10 cellular contexts compared by ENCODE assay signal in genomic region chr6:90425161-90425641, GRCh38.
DNase-seq lines count a peak whose midpoint lies in the region; ATAC-seq and TF ChIP-seq lines count a peak whose summit lies in the region.
"Had no signal": no experiment of that assay in that cellular context is flagged by ENCODE, and none has a peak within 500 bp of the region (broad histone marks: within the 10 kb centered on the region; RNA-seq: fewer than 3 reads in every experiment).

No MANE protein-coding gene starts in this region.

- peak overlapping the region; percentile 94 for H3K27ac Mint-ChIP-seq in activated CD4-positive, alpha-beta T cell treated with anti-CD3 and anti-CD28 coated beads for 36 hours
- peak overlapping the region in 1 of 7 donors; percentile 7 for H3K27ac Mint-ChIP-seq in CD14-positive monocyte
- H3K27ac Mint-ChIP-seq: nephron progenitor cell had no signal

- no peaks in the 10 kb centered on the region for H3K27me3 ChIP-seq in spleen (replicated peaks in 1 of 7)
- H3K27me3 ChIP-seq in right cardiac atrium (ENCODE audit: control insufficient read depth, insufficient read depth) = no peaks in the 10 kb centered on the region

- CTCF ChIA-PET in activated CD4-positive, alpha-beta T cell treated with anti-CD3 and anti-CD28 coated beads for 36 hours (lab: Charles Lee) = interaction anchor here (0.6 to 4.1 kb wide), 18 partner anchors 9 to 151 kb away, joined by 3 to 46 read pairs (median 6); no protein-coding TSS in a partner anchor

- peaks cover 22% of the 10 kb centered on the region for H3K36me3 Mint-ChIP-seq in activated CD4-positive, alpha-beta T cell treated with anti-CD3 and anti-CD28 coated beads for 36 hours (ENCODE audit: low read depth)
- no peaks in the 10 kb centered on the region for H3K36me3 Mint-ChIP-seq in CD14-positive monocyte

- peaks cover 34% of the 10 kb centered on the region for H3K4me1 Mint-ChIP-seq in activated CD4-positive, alpha-beta T cell treated with anti-CD3 and anti-CD28 coated beads for 36 hours
- no peaks in the 10 kb centered on the region for H3K4me1 Mint-ChIP-seq in CD14-positive monocyte
- H3K4me1 Mint-ChIP-seq: nephron progenitor cell had no signal

- POLR2A ChIA-PET in activated CD4-positive, alpha-beta T cell treated with anti-CD3 and anti-CD28 coated beads for 36 hours (lab: Charles Lee) = interaction anchor here (0.6 to 2.6 kb wide), 14 partner anchors 11 to 463 kb away, joined by 3 to 16 read pairs (median 5); no protein-coding TSS in a partner anchor

- H3K27me3 Mint-ChIP-seq in activated CD4-positive, alpha-beta T cell treated with anti-CD3 and anti-CD28 coated beads for 36 hours = no peaks in the 10 kb centered on the region
- H3K27me3 Mint-ChIP-seq in CD14-positive monocyte (ENCODE audit: low read depth in 3 of 3) = peaks cover 0 to 4% (median 1%) of the 10 kb centered on the region in 3 donors

- H3K4me3 Mint-ChIP-seq in activated CD4-positive, alpha-beta T cell treated with anti-CD3 and anti-CD28 coated beads for 36 hours = peak overlapping the region; percentile 49
- H3K4me3 Mint-ChIP-seq in CD14-positive monocyte = peak overlapping the region in 1 of 2 donors; percentile 4
- H3K4me3 Mint-ChIP-seq: nephron progenitor cell had no signal

- ATAC-seq in activated CD4-positive, alpha-beta T cell treated with anti-CD3 and anti-CD28 coated beads for 36 hours = peak; percentile 93
- ATAC-seq in HG02623 (IDR thresholded peaks at IDR 0.05; ENCODE audit: unreplicated experiment) (peak; percentile 96), right cardiac atrium (no peak)

- H3K9me3 Mint-ChIP-seq in activated CD4-positive, alpha-beta T cell treated with anti-CD3 and anti-CD28 coated beads for 36 hours (ENCODE audit: low read depth) = peaks cover 14% of the 10 kb centered on the region
- peaks cover 4 to 17% (median 8%) of the 10 kb centered on the region in 7 donors for H3K9me3 Mint-ChIP-seq in CD14-positive monocyte

- H3K27ac ChIP-seq in KOPT-K1 (ENCODE audit: low read depth, low read length, poor library complexity, severe bottlenecking) = peak overlapping the region; percentile 82
- peak overlapping the region in 6 of 8 donors; percentile 4 to 65 (median 48) for H3K27ac ChIP-seq in spleen
- H3K27ac ChIP-seq in right cardiac atrium (ENCODE audit: low read length) = no peak overlapping the region

- TF ChIP-seq CTCF in spleen (IDR thresholded peaks at IDR 0.05 in 8 of 11, conservative IDR thresholded peaks at IDR 0.05 in 3 of 11) = no peak
- TF ChIP-seq CTCF in CD14-positive monocyte (IDR thresholded peaks at IDR 0.05) = no peak

- WGBS in spleen, 5 donors = 51 to 61% (median 55%) methylated on average over 5 of the region's 5 CpGs
- WGBS in right cardiac atrium = 89% methylated on average over 5 of the region's 5 CpGs

- H3K9me3 ChIP-seq in KOPT-K1 (ENCODE audit: insufficient read depth, low read length, poor library complexity, severe bottlenecking) (peaks cover 13% of the 10 kb centered on the region), spleen (peaks cover 0 to 25% (median 17%) of the 10 kb centered on the region in 8 donors), right cardiac atrium (ENCODE audit: control insufficient read depth, low read length) (no peaks in the 10 kb centered on the region)
- H3K9me3 ChIP-seq: HAP-1 had no signal

- peak; percentile 34 for DNase-seq in activated CD4-positive, alpha-beta T cell treated with anti-CD3 and anti-CD28 coated beads for 36 hours
- DNase-seq in activated CD4-positive, alpha-beta T cell treated with anti-CD3 and anti-CD28 coated beads, Interleukin-2, amount 50 U/mL, for 1 hour = no peak
- no peak for DNase-seq in spleen
- DNase-seq in effector CD4-positive, alpha-beta T cell = no peak
- DNase-seq in right cardiac atrium = no peak
- DNase-seq in CD14-positive monocyte (ENCODE audit: low spot score) = no peak
- DNase-seq: nephron progenitor cell had no signal

- no peak for TF ChIP-seq POLR2A in spleen (IDR thresholded peaks at IDR 0.05)

- H3K4me3 ChIP-seq in spleen (peak overlapping the region in 2 of 8 donors; percentile 3 to 31), right cardiac atrium (ENCODE audit: low read length) (no peak overlapping the region)
- H3K4me3 ChIP-seq: HAP-1 had no signal

- intact Hi-C loops in activated CD4-positive, alpha-beta T cell treated with anti-CD3 and anti-CD28 coated beads for 36 hours (cut with DNase I, micrococcal nuclease) = loop anchor here (1.0 to 2.0 kb wide), 10 partner anchors 14 to 141 kb away; partner anchors contain the start of gene BACH2 (in 1 of the 2)
- intact Hi-C loops in spleen (cut with DNase I; ENCODE audit: low total_unique reads) = no loop called here
- intact Hi-C loops in right cardiac atrium (cut with DNase I) = no loop called here
- intact Hi-C loops in CD14-positive monocyte (cut with micrococcal nuclease) = no loop called here

- H3K36me3 ChIP-seq in KOPT-K1 (ENCODE audit: insufficient read depth, low read length) (no peaks in the 10 kb centered on the region), spleen (no peaks in the 10 kb centered on the region)
- H3K36me3 ChIP-seq: HAP-1 had no signal

- H3K4me1 ChIP-seq in spleen (peaks cover 0 to 11% (median 0%) of the 10 kb centered on the region in 6 donors), right cardiac atrium (ENCODE audit: control insufficient read depth, insufficient read depth, low read length) (peaks cover 2% of the 10 kb centered on the region)
- H3K4me1 ChIP-seq: HAP-1 had no signal

Comparison
In these comparisons a context has a peak if more than half of its experiments do, and no peak if none do; other contexts are left out.
1. ATAC-seq: peak in activated CD4-positive, alpha-beta T cell treated with anti-CD3 and anti-CD28 coated beads for 36 hours (single experiment) and HG02623 (single experiment); none in right cardiac atrium (0 of 2).
2. intact Hi-C loops: an anchor here in activated CD4-positive, alpha-beta T cell treated with anti-CD3 and anti-CD28 coated beads for 36 hours (1.0 to 2.0 kb wide); none called in spleen, right cardiac atrium and CD14-positive monocyte.